In genomic region chrX:24125028-24125612, GRCh38 we compare ENCODE assay signal across 2 cellular contexts.
TF ChIP-seq lines count a peak whose summit lies in the region.

No MANE protein-coding gene starts in this region.

TF ChIP-seq in HEK293, 187 proteins besides CTCF, POLR2A, EP300 and RAD21:
- TF ChIP-seq KLF1 (tag by site-specific recombination; IDR thresholded peaks at IDR 0.05), result no peak
- no peak for TF ChIP-seq ZNF202 (tag by site-specific recombination; IDR thresholded peaks at IDR 0.05; ENCODE audit: borderline replicate concordance)
- no peak for TF ChIP-seq ZFP69B (tag by site-specific recombination; IDR thresholded peaks at IDR 0.05)
- TF ChIP-seq ZBTB20 (tag by site-specific recombination; IDR thresholded peaks at IDR 0.05), result no peak
- no peak for TF ChIP-seq SP7 (tag by site-specific recombination; IDR thresholded peaks at IDR 0.05)
- TF ChIP-seq ZNF423 (tag by site-specific recombination; IDR thresholded peaks at IDR 0.05), result no peak
- no peak for TF ChIP-seq KLF9 (tag by site-specific recombination; IDR thresholded peaks at IDR 0.05; ENCODE audit: low read depth)
- TF ChIP-seq OSR2 (tag by site-specific recombination; IDR thresholded peaks at IDR 0.05), result no peak
- TF ChIP-seq PRDM10 (tag by site-specific recombination; IDR thresholded peaks at IDR 0.05), result 0 out of 2 replicates have a peak, but pooled peaks have one; percentile 11
- no peak for TF ChIP-seq ZFP41 (tag by site-specific recombination; IDR thresholded peaks at IDR 0.05; ENCODE audit: borderline replicate concordance)
- TF ChIP-seq ZNF292 (tag by site-specific recombination; IDR thresholded peaks at IDR 0.05; ENCODE audit: borderline replicate concordance, low read depth), result no peak
- 0 out of 2 replicates have a peak, but pooled peaks have one; percentile 43 for TF ChIP-seq ZBTB48 (tag by site-specific recombination; IDR thresholded peaks at IDR 0.05)
- TF ChIP-seq FEZF1 (tag by site-specific recombination; IDR thresholded peaks at IDR 0.05), result peak; percentile 96
- peak; percentile 16 for TF ChIP-seq ZBTB17 (tag by site-specific recombination; IDR thresholded peaks at IDR 0.05)

TF ChIP-seq in K562, 482 proteins besides CTCF, POLR2A, EP300 and RAD21:
- TF ChIP-seq FOXK2 (conservative IDR thresholded peaks at IDR 0.05 in 1 of 2, IDR thresholded peaks at IDR 0.05 in 1 of 2; ENCODE audit: low read depth in 2 of 2) (no peak), TFE3 (CRISPR knock-in tag; IDR thresholded peaks at IDR 0.05) (peak; percentile 51; the same call in 1 of the 2 replicates), CCNT2 (IDR thresholded peaks at IDR 0.05; ENCODE audit: borderline replicate concordance, extremely low read depth, insufficient read length, low read depth, low read length) (no peak)
